1 cellular context compared by ENCODE assay signal in the genomic region with DNA sequence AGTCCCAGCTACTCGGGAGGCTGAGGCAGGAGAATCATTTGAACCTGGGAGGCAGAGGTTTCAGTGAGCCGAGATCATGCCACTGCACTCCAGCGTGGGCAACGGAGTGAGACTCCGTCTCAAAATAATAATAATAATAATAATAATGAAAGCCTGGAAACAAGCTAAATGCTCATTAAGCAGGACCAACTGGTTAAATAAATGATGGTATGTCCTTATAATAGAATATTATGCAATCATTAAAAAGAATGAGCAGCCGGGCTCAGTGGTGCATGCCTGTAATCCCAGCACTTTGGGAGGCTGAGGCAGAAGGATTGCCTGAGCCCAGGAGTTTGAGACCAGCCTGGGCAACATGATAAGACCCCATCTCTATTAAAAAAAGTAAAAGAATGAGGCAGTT. TPM values are rescaled to one million over a fixed set of nuclear protein-coding genes. Genes with fewer than 3 reads are reported as not detected.
"Had no signal": no experiment of that assay in that cellular context is flagged by ENCODE, and none has a peak within 500 bp of the region (broad histone marks: within the 10 kb centered on the region; RNA-seq: fewer than 3 reads in every experiment).

No MANE protein-coding gene starts in this region.

RNA-seq across cellular contexts. Expression of a gene that starts 21.0 kb away (rescaled TPM):
- total RNA-seq: HepG2 had no signal
